ENCODE assay signal across 17 cellular contexts in genomic region chr11:15985863-15986139, GRCh38.
DNase-seq lines count a peak whose midpoint lies in the region; ATAC-seq and TF ChIP-seq lines count a peak whose summit lies in the region.
"Had no signal": no experiment of that assay in that cellular context is flagged by ENCODE, and none has a peak within 500 bp of the region (broad histone marks: within the 10 kb centered on the region; RNA-seq: fewer than 3 reads in every experiment).

No MANE protein-coding gene starts in this region.

- ATAC-seq in left lung, result no peak
- peak; percentile 84 for ATAC-seq in sciatic nerve
- no peak for ATAC-seq in activated CD4-positive, alpha-beta T cell treated with anti-CD3 and anti-CD28 coated beads for 36 hours
- ATAC-seq: CD8-positive, alpha-beta T cell had no signal

- H3K4ac ChIP-seq in mesendoderm (ENCODE audit: low read depth, low read length), result no peak overlapping the region

- no peak overlapping the region for H3K23ac ChIP-seq in mesendoderm (ENCODE audit: low read length)

- H3K36me3 Mint-ChIP-seq in activated CD4-positive, alpha-beta T cell treated with anti-CD3 and anti-CD28 coated beads for 36 hours (ENCODE audit: low read depth), result no peaks in the 10 kb centered on the region
- H3K36me3 Mint-ChIP-seq: CD4-positive, CD25-positive, alpha-beta regulatory T cell; CD8-positive, alpha-beta T cell had no signal

- no peaks in the 10 kb centered on the region for H3K79me2 ChIP-seq in mesendoderm (ENCODE audit: control insufficient read depth, insufficient read depth, low read length)

- CTCF ChIA-PET in activated CD4-positive, alpha-beta T cell treated with anti-CD3 and anti-CD28 coated beads for 36 hours (lab: Charles Lee), result no interaction called here

- intact Hi-C loops in left lung (cut with DNase I), result loop anchor here in 1 of 2 donors (2.0 kb wide), 1 partner anchor 43 kb away; no protein-coding TSS in a partner anchor
- intact Hi-C loops in sciatic nerve (cut with DNase I), result no loop called here
- intact Hi-C loops in activated CD4-positive, alpha-beta T cell treated with anti-CD3 and anti-CD28 coated beads for 36 hours (cut with DNase I, micrococcal nuclease), result no loop called here

- POLR2A ChIA-PET in activated CD4-positive, alpha-beta T cell treated with anti-CD3 and anti-CD28 coated beads for 36 hours (lab: Charles Lee), result no interaction called here

- H3K4me3 Mint-ChIP-seq in activated CD4-positive, alpha-beta T cell treated with anti-CD3 and anti-CD28 coated beads for 36 hours, result no peak overlapping the region
- H3K4me3 Mint-ChIP-seq: B cell; CD4-positive, CD25-positive, alpha-beta regulatory T cell; CD8-positive, alpha-beta T cell had no signal

- peak in 1 of 2 experiments; percentile 77 for DNase-seq in SJSA1 (ENCODE audit: low read depth in 1 of 2, low spot score in 2 of 2)
- no peak for DNase-seq in left lung
- DNase-seq in sciatic nerve (ENCODE audit: low spot score), result no peak
- DNase-seq in mesendoderm, result no peak
- no peak for DNase-seq in activated CD4-positive, alpha-beta T cell treated with anti-CD3 and anti-CD28 coated beads for 36 hours
- no peak for DNase-seq in NOMO-1 treated with dmso at 0.1 percent for 144 hours (lab: John Stamatoyannopoulos, UW; ENCODE audit: unreplicated experiment)
- DNase-seq: Caco-2; CD4-positive, CD25-positive, alpha-beta regulatory T cell; CD8-positive, alpha-beta T cell; DMS153; DND-41; GM23248; H7; HCEC 1CT had no signal

- no peak overlapping the region for H3K18ac ChIP-seq in mesendoderm (ENCODE audit: low read length)

- peaks cover 29% of the 10 kb centered on the region for H3K4me1 ChIP-seq in SJSA1 (replicated peaks)
- peaks cover 4 to 5% of the 10 kb centered on the region in 2 donors for H3K4me1 ChIP-seq in left lung
- H3K4me1 ChIP-seq in mesendoderm (ENCODE audit: control insufficient read depth, low read depth, low read length), result no peaks in the 10 kb centered on the region
- H3K4me1 ChIP-seq: BLaER1, Caco-2 had no signal

- H2BK5ac ChIP-seq in mesendoderm (ENCODE audit: low read length), result no peak overlapping the region

- H4K5ac ChIP-seq in mesendoderm (ENCODE audit: low read length), result no peak overlapping the region

- H3K4me2 ChIP-seq in mesendoderm (ENCODE audit: low read length), result no peak overlapping the region
- H3K4me2 ChIP-seq: BLaER1 had no signal

- H3K56ac ChIP-seq in mesendoderm (ENCODE audit: low read length), result no peak overlapping the region

- H3K4me3 ChIP-seq in SJSA1, result no peak overlapping the region
- H3K4me3 ChIP-seq in left lung, result no peak overlapping the region
- H3K4me3 ChIP-seq in mesendoderm (ENCODE audit: low read length), result no peak overlapping the region
- H3K4me3 ChIP-seq: BLaER1, GM23248 had no signal

- H3K36me3 ChIP-seq in SJSA1, result no peaks in the 10 kb centered on the region
- no peaks in the 10 kb centered on the region for H3K36me3 ChIP-seq in left lung
- no peaks in the 10 kb centered on the region for H3K36me3 ChIP-seq in mesendoderm (ENCODE audit: control insufficient read depth, insufficient read depth, low read length)
- H3K36me3 ChIP-seq: BLaER1 had no signal

- no peaks in the 10 kb centered on the region for H3K9me3 Mint-ChIP-seq in activated CD4-positive, alpha-beta T cell treated with anti-CD3 and anti-CD28 coated beads for 36 hours (ENCODE audit: low read depth)
- H3K9me3 Mint-ChIP-seq: CD8-positive, alpha-beta T cell had no signal

- H3K79me1 ChIP-seq in mesendoderm (ENCODE audit: low read length), result no peaks in the 10 kb centered on the region

- no peak overlapping the region for H2AK5ac ChIP-seq in mesendoderm (ENCODE audit: low read length)

- H3K9me3 ChIP-seq in SJSA1 (replicated peaks) (no peaks in the 10 kb centered on the region), left lung (no peaks in the 10 kb centered on the region)
- H3K9me3 ChIP-seq: BLaER1, Caco-2 had no signal

- no peak overlapping the region for H3K9ac ChIP-seq in mesendoderm (ENCODE audit: low read length)
- H3K9ac ChIP-seq: BLaER1, GM23248 had no signal

- H3K4me1 Mint-ChIP-seq in activated CD4-positive, alpha-beta T cell treated with anti-CD3 and anti-CD28 coated beads for 36 hours, result no peaks in the 10 kb centered on the region
- H3K4me1 Mint-ChIP-seq: B cell; CD4-positive, CD25-positive, alpha-beta regulatory T cell had no signal

- H3K27ac ChIP-seq in SJSA1 (peak overlapping the region; percentile 8; the same call in 1 of the 2 replicates), left lung (peak overlapping the region; percentile 4 to 13), mesendoderm (ENCODE audit: low read depth, low read length) (no peak overlapping the region)
- H3K27ac ChIP-seq: BLaER1, C4-2B, GM23248 had no signal

- H3K27me3 ChIP-seq in SJSA1 (replicated peaks), result no peaks in the 10 kb centered on the region
- H3K27me3 ChIP-seq in left lung, result no peaks in the 10 kb centered on the region
- no peaks in the 10 kb centered on the region for H3K27me3 ChIP-seq in mesendoderm (ENCODE audit: insufficient read depth, low read length, poor library complexity)
- H3K27me3 ChIP-seq: BLaER1 had no signal

- H2BK15ac ChIP-seq in mesendoderm (replicated peaks; ENCODE audit: low read depth), result no peak overlapping the region

- TF ChIP-seq CTCF in left lung (IDR thresholded peaks at IDR 0.05), result no peak

- no peak overlapping the region for H2BK120ac ChIP-seq in mesendoderm (ENCODE audit: low read depth, low read length)

- no peak overlapping the region for H4K8ac ChIP-seq in mesendoderm (ENCODE audit: low read depth, low read length)

- no peaks in the 10 kb centered on the region for H3K27me3 Mint-ChIP-seq in activated CD4-positive, alpha-beta T cell treated with anti-CD3 and anti-CD28 coated beads for 36 hours
- H3K27me3 Mint-ChIP-seq: B cell; CD4-positive, CD25-positive, alpha-beta regulatory T cell had no signal

- no peak overlapping the region for H3K27ac Mint-ChIP-seq in activated CD4-positive, alpha-beta T cell treated with anti-CD3 and anti-CD28 coated beads for 36 hours
- H3K27ac Mint-ChIP-seq: B cell; CD4-positive, CD25-positive, alpha-beta regulatory T cell; CD8-positive, alpha-beta T cell had no signal
